1 cellular context compared by ENCODE assay signal in genomic region chr10:104273291-104273690, GRCh38.
TF ChIP-seq lines count a peak whose summit lies in the region.

No MANE protein-coding gene starts in this region.

TF ChIP-seq in SK-N-SH, 30 proteins besides CTCF, POLR2A, EP300 and RAD21 (continued from another document):
- no peak for TF ChIP-seq GABPA (IDR thresholded peaks at IDR 0.05; ENCODE audit: low read depth)
- TF ChIP-seq POLR2AphosphoS5 (IDR thresholded peaks at IDR 0.05; ENCODE audit: low read depth, low read length): no peak
- no peak for TF ChIP-seq RFX5 (IDR thresholded peaks at IDR 0.05; ENCODE audit: low read length)
- TF ChIP-seq YY1 (IDR thresholded peaks at IDR 0.05; ENCODE audit: low read depth): no peak
- 0 out of 2 replicates have a peak, but pooled peaks have one; percentile 22 for TF ChIP-seq TCF12 (IDR thresholded peaks at IDR 0.05)
- TF ChIP-seq, protein P1, sequence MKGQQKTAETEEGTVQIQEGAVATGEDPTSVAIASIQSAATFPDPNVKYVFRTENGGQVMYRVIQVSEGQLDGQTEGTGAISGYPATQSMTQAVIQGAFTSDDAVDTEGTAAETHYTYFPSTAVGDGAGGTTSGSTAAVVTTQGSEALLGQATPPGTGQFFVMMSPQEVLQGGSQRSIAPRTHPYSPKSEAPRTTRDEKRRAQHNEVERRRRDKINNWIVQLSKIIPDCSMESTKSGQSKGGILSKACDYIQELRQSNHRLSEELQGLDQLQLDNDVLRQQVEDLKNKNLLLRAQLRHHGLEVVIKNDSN (IDR thresholded peaks at IDR 0.05; ENCODE audit: borderline replicate concordance, low read depth): no peak
- no peak for TF ChIP-seq FOXJ3 (CRISPR knock-in tag; IDR thresholded peaks at IDR 0.05)
- TF ChIP-seq MEF2A (IDR thresholded peaks at IDR 0.05; ENCODE audit: borderline replicate concordance, low read depth): no peak
- TF ChIP-seq JUND (IDR thresholded peaks at IDR 0.05): peak; percentile 42
- peak; percentile 38; the same call in 1 of the 2 replicates for TF ChIP-seq FOSL2 (IDR thresholded peaks at IDR 0.05; ENCODE audit: borderline replicate concordance, low read depth)
- TF ChIP-seq, protein P2, sequence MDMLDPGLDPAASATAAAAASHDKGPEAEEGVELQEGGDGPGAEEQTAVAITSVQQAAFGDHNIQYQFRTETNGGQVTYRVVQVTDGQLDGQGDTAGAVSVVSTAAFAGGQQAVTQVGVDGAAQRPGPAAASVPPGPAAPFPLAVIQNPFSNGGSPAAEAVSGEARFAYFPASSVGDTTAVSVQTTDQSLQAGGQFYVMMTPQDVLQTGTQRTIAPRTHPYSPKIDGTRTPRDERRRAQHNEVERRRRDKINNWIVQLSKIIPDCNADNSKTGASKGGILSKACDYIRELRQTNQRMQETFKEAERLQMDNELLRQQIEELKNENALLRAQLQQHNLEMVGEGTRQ (IDR thresholded peaks at IDR 0.05; ENCODE audit: borderline replicate concordance, low read depth, low read length): no peak
- TF ChIP-seq GATA2 (CRISPR knock-in tag; IDR thresholded peaks at IDR 0.05): no peak
- TF ChIP-seq RCOR1 (IDR thresholded peaks at IDR 0.05; ENCODE audit: low read length): no peak
- no peak for TF ChIP-seq SIN3A (IDR thresholded peaks at IDR 0.05; ENCODE audit: borderline replicate concordance, low read depth, low read length)
- TF ChIP-seq PBX3 (IDR thresholded peaks at IDR 0.05): 0 out of 2 replicates have a peak, but pooled peaks have one; percentile 5
